ENCODE assay signal across 13 cellular contexts in the genomic region with DNA sequence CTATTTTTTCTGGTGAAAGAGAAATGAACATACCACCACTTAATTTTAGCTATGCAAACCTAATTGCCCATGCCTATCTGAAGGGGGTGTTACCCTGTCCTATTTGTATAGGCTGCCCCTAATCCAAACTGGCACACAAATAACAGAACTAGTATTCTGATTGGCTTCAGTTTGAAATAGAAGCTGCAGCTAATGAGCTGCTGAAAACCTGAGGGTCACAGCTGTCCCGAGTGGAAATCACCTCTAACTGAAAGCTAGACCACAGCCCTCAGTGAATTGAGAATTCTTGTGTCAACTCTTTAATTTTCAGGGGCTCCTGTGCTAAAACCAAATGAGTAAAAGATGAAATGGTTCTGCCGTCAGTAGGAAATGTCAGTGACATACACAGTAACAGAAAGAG. TPM values are rescaled to one million over a fixed set of nuclear protein-coding genes. Genes with fewer than 3 reads are reported as not detected.
DNase-seq lines count a peak whose midpoint lies in the region; ATAC-seq and TF ChIP-seq lines count a peak whose summit lies in the region.
"Had no signal": no experiment of that assay in that cellular context is flagged by ENCODE, and none has a peak within 500 bp of the region (broad histone marks: within the 10 kb centered on the region; RNA-seq: fewer than 3 reads in every experiment).

No MANE protein-coding gene starts in this region.

- TF ChIP-seq CTCF in SK-N-SH (IDR thresholded peaks at IDR 0.05) (no peak), breast epithelium (IDR thresholded peaks at IDR 0.05) (no peak)

- TF ChIP-seq RAD21 in SK-N-SH (IDR thresholded peaks at IDR 0.05; ENCODE audit: low read length), result no peak

- TF ChIP-seq POLR2A in breast epithelium (IDR thresholded peaks at IDR 0.05), result no peak

- H3K36me3 ChIP-seq in SK-N-SH (replicated peaks in 1 of 2; ENCODE audit: control insufficient read depth in 1 of 2, insufficient read depth in 2 of 2, low read length in 1 of 2) (no peaks in the 10 kb centered on the region), breast epithelium (no peaks in the 10 kb centered on the region)
- H3K36me3 ChIP-seq: brain microvascular endothelial cell, SJSA1 had no signal

- H3K79me2 ChIP-seq in SK-N-SH (ENCODE audit: insufficient read depth), result no peaks in the 10 kb centered on the region

- 47% methylated on average over 2 of the region's 2 CpGs for WGBS in SK-N-SH (ENCODE audit: low lambda C conversion rate)

- H3K4me3 ChIP-seq in SK-N-SH (ENCODE audit: low read depth in 2 of 2, low read length in 1 of 2) (no peak overlapping the region), breast epithelium (no peak overlapping the region)
- H3K4me3 ChIP-seq: SJSA1 had no signal

- no peak overlapping the region for H3K9ac ChIP-seq in SK-N-SH

- DNase-seq in Right ventricle myocardium superior, result no peak
- no peak for DNase-seq in cardiac septum (ENCODE audit: low spot score)
- DNase-seq in NCI-H128 (lab: John Stamatoyannopoulos, UW; ENCODE audit: unreplicated experiment), result no peak
- no peak for DNase-seq in medulla oblongata (ENCODE audit: extremely low spot score)
- no peak for DNase-seq in SK-N-SH
- DNase-seq in breast epithelium (ENCODE audit: low spot score in 2 of 2), result no peak
- DNase-seq: brain microvascular endothelial cell, EL, NCI-H2171 had no signal

- no peaks in the 10 kb centered on the region for H3K9me2 ChIP-seq in SK-N-SH

- no peaks in the 10 kb centered on the region for H4K20me1 ChIP-seq in SK-N-SH (ENCODE audit: insufficient read depth)

- H3K27me3 ChIP-seq in SK-N-SH (ENCODE audit: insufficient read depth), result no peaks in the 10 kb centered on the region
- H3K27me3 ChIP-seq in breast epithelium, result no peaks in the 10 kb centered on the region
- H3K27me3 ChIP-seq: brain microvascular endothelial cell, SJSA1 had no signal

- H3K4me1 ChIP-seq in SK-N-SH (ENCODE audit: control insufficient read depth in 1 of 2, insufficient read depth in 2 of 2, low read depth in 1 of 2, low read length in 1 of 2), result no peaks in the 10 kb centered on the region
- H3K4me1 ChIP-seq in breast epithelium, result no peaks in the 10 kb centered on the region
- H3K4me1 ChIP-seq: SJSA1 had no signal

- POLR2A ChIA-PET in SK-N-SH (lab: Yijun Ruan, JAX), result no interaction called here

- no peaks in the 10 kb centered on the region for H3F3A ChIP-seq in SK-N-SH (replicated peaks; ENCODE audit: insufficient read depth)

- no peak for TF ChIP-seq EP300 in SK-N-SH (IDR thresholded peaks at IDR 0.05; ENCODE audit: borderline replicate concordance in 1 of 2, low read depth in 1 of 2, low read length in 1 of 2)

- CTCF ChIA-PET in SK-N-SH (lab: Yijun Ruan, JAX), result interaction anchor here (0.8 to 1.8 kb wide), 7 partner anchors 9 to 260 kb away, joined by 3 to 8 read pairs (median 4); no protein-coding TSS in a partner anchor

- H2AFZ ChIP-seq in SK-N-SH (ENCODE audit: low read depth), result no peak overlapping the region

- intact Hi-C loops in Right ventricle myocardium superior (cut with DNase I), result no loop called here
- intact Hi-C loops in cardiac septum (cut with DNase I), result no loop called here
- intact Hi-C loops in breast epithelium (cut with DNase I; ENCODE audit: low total_unique reads), result no loop called here

- H3K4me2 ChIP-seq in SK-N-SH, result no peak overlapping the region

- H3K27ac ChIP-seq in SK-N-SH (ENCODE audit: low read depth in 2 of 2, low read length in 1 of 2) (no peak overlapping the region), breast epithelium (no peak overlapping the region)
- H3K27ac ChIP-seq: brain microvascular endothelial cell, SJSA1 had no signal

- H3K9me3 ChIP-seq in SK-N-SH, result no peaks in the 10 kb centered on the region
- H3K9me3 ChIP-seq in breast epithelium, result peaks cover 0 to 3% of the 10 kb centered on the region in 2 donors
- H3K9me3 ChIP-seq: SJSA1 had no signal

- ATAC-seq in Right ventricle myocardium superior (ENCODE audit: poor library complexity), result peak; percentile 66
- peak; percentile 86 for ATAC-seq in HG02588 (IDR thresholded peaks at IDR 0.05; ENCODE audit: unreplicated experiment)
- ATAC-seq in HG03457 (IDR thresholded peaks at IDR 0.05; ENCODE audit: unreplicated experiment), result peak; percentile 90
- ATAC-seq: sciatic nerve had no signal

TF ChIP-seq in SK-N-SH, 30 proteins besides CTCF, POLR2A, EP300 and RAD21:
- TF ChIP-seq, protein P1, sequence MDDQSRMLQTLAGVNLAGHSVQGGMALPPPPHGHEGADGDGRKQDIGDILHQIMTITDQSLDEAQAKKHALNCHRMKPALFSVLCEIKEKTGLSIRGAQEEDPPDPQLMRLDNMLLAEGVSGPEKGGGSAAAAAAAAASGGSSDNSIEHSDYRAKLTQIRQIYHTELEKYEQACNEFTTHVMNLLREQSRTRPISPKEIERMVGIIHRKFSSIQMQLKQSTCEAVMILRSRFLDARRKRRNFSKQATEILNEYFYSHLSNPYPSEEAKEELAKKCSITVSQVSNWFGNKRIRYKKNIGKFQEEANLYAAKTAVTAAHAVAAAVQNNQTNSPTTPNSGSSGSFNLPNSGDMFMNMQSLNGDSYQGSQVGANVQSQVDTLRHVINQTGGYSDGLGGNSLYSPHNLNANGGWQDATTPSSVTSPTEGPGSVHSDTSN (IDR thresholded peaks at IDR 0.05), result no peak
- TF ChIP-seq, protein P2, sequence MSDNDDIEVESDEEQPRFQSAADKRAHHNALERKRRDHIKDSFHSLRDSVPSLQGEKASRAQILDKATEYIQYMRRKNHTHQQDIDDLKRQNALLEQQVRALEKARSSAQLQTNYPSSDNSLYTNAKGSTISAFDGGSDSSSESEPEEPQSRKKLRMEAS (IDR thresholded peaks at IDR 0.05; ENCODE audit: low read depth), result no peak
- TF ChIP-seq TEAD4 (IDR thresholded peaks at IDR 0.05; ENCODE audit: borderline replicate concordance, insufficient read depth) (no peak), RCOR1 (IDR thresholded peaks at IDR 0.05; ENCODE audit: low read length) (no peak), MXI1 (IDR thresholded peaks at IDR 0.05; ENCODE audit: low read depth, low read length) (no peak), NRF1 (IDR thresholded peaks at IDR 0.05; ENCODE audit: low read depth, low read length) (no peak), POLR2AphosphoS5 (IDR thresholded peaks at IDR 0.05; ENCODE audit: low read depth, low read length) (no peak), SMC3 (IDR thresholded peaks at IDR 0.05; ENCODE audit: low read depth, low read length) (no peak), EZH2phosphoT487 (IDR thresholded peaks at IDR 0.05; ENCODE audit: borderline replicate concordance, low read depth) (no peak)
- TF ChIP-seq, protein P3, sequence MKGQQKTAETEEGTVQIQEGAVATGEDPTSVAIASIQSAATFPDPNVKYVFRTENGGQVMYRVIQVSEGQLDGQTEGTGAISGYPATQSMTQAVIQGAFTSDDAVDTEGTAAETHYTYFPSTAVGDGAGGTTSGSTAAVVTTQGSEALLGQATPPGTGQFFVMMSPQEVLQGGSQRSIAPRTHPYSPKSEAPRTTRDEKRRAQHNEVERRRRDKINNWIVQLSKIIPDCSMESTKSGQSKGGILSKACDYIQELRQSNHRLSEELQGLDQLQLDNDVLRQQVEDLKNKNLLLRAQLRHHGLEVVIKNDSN (IDR thresholded peaks at IDR 0.05; ENCODE audit: borderline replicate concordance, low read depth), result no peak
- TF ChIP-seq, protein P4, sequence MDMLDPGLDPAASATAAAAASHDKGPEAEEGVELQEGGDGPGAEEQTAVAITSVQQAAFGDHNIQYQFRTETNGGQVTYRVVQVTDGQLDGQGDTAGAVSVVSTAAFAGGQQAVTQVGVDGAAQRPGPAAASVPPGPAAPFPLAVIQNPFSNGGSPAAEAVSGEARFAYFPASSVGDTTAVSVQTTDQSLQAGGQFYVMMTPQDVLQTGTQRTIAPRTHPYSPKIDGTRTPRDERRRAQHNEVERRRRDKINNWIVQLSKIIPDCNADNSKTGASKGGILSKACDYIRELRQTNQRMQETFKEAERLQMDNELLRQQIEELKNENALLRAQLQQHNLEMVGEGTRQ (IDR thresholded peaks at IDR 0.05; ENCODE audit: borderline replicate concordance, low read depth, low read length), result no peak

RNA-seq across cellular contexts. Expression of a gene that starts 28.7 kb away (rescaled TPM):
- total RNA-seq in Right ventricle myocardium superior, result 136 TPM
- 162 TPM for total RNA-seq in cardiac septum
- polyA plus RNA-seq in SK-N-SH (2012; rRNA removed), result 0.02 TPM in 2 replicates
- 0.01 TPM in 2 replicates for polyA plus RNA-seq in SK-N-SH (2012; cell fraction: cytosol; rRNA removed)
- polyA plus RNA-seq in SK-N-SH (2012; cell fraction: nucleus; rRNA removed), result 0.01 TPM in 1 of 2 replicates, not detected in the other
- total RNA-seq in breast epithelium, result 10 to 100 TPM in 1 of 3 donors, 1 to 10 TPM in 2; 1.3 to 11.7 (median 2.2) TPM
- total RNA-seq: SJSA1 had no signal

Comparison
In these comparisons a context has a peak if more than half of its experiments do, and no peak if none do; other contexts are left out.
1. RNA of a gene that starts 28.7 kb away (total RNA-seq): 162 TPM in cardiac septum (single experiment) and 136 TPM in Right ventricle myocardium superior (single experiment); 1.3 to 11.7 TPM in breast epithelium; every median in the first group is over 10 times any median in the second.
2. Peak in every context shown above with its lines, with median percentiles within 50 percentile points of each other: ATAC-seq.